In genomic region chr11:10392680-10393079, GRCh38 we compare ENCODE assay signal across 20 cellular contexts.
A peak's percentile ranks its signal among the peaks of the same experiment; 100 is the strongest.
DNase-seq lines count a peak whose midpoint lies in the region; ATAC-seq, FAIRE-seq and TF ChIP-seq lines count a peak whose summit lies in the region.
"Had no signal": no experiment of that assay in that cellular context is flagged by ENCODE, and none has a peak within 500 bp of the region (broad histone marks: within the 10 kb centered on the region; RNA-seq: fewer than 3 reads in every experiment).

No MANE protein-coding gene starts in this region.

- H3K36me3 ChIP-seq in HepG2 (replicated peaks in 1 of 2; ENCODE audit: control insufficient read depth in 1 of 2, insufficient read depth in 2 of 2, low read length in 2 of 2) (no peaks in the 10 kb centered on the region), right lobe of liver (no peaks in the 10 kb centered on the region), astrocyte (ENCODE audit: insufficient read depth, low read length) (no peaks in the 10 kb centered on the region), small intestine (ENCODE audit: control insufficient read depth in 2 of 2, insufficient read depth in 2 of 2, low read length in 2 of 2) (no peaks in the 10 kb centered on the region)
- H3K36me3 ChIP-seq: cardiac muscle cell, neutrophil, SJSA1 had no signal

- peaks cover 10% of the 10 kb centered on the region for H3K4me1 Mint-ChIP-seq in astrocyte (ENCODE audit: low read depth, unreplicated experiment)
- no peaks in the 10 kb centered on the region for H3K4me1 Mint-ChIP-seq in CD4-positive, alpha-beta T cell (ENCODE audit: low read depth)
- no peaks in the 10 kb centered on the region for H3K4me1 Mint-ChIP-seq in stimulated activated effector memory CD8-positive, alpha-beta T cell treated with anti-CD3 and anti-CD28 coated beads, Interleukin-12 subunit alpha, Interleukin-12 subunit beta, amount 100 ng/mL, for 72 hours
- H3K4me1 Mint-ChIP-seq in activated naive CD4-positive, alpha-beta T cell treated with anti-CD3 and anti-CD28 coated beads, Interleukin-2, amount 10 ng/mL, durations not matched to agents 7 days and 5 days, result no peaks in the 10 kb centered on the region
- H3K4me1 Mint-ChIP-seq: activated B cell treated with CpG ODN at 0.5 μM for 24 hours; activated naive CD8-positive, alpha-beta T cell treated with anti-CD3 and anti-CD28 coated beads for 36 hours had no signal

- POLR2A ChIA-PET in HepG2 (lab: Yijun Ruan, JAX), result no interaction called here
- POLR2A ChIA-PET in CD4-positive, alpha-beta T cell (lab: Charles Lee), result interaction anchor here (1.6 kb wide), 1 partner anchor 10 kb away, joined by 3 read pairs; no protein-coding TSS in a partner anchor

- no TSS peak for BruUV-seq in HepG2 (replicated peaks; lab: Mats Ljungman, UMichigan)

- no peaks in the 10 kb centered on the region for H4K20me1 ChIP-seq in HepG2 (ENCODE audit: insufficient read depth, low read length)
- H4K20me1 ChIP-seq in astrocyte (ENCODE audit: insufficient read depth, low read length), result no peaks in the 10 kb centered on the region

- H2AFZ ChIP-seq in HepG2 (ENCODE audit: low read length) (no peak overlapping the region), astrocyte (ENCODE audit: low read depth, low read length) (peak overlapping the region; percentile 28)

- 63% methylated on average over 6 of the region's 6 CpGs for WGBS in HepG2 (ENCODE audit: low lambda C conversion rate)
- WGBS in right lobe of liver (ENCODE audit: insufficient coverage, low coverage, low lambda C conversion rate, missing lambda C conversion rate), result 94% methylated on average over 5 of the region's 6 CpGs
- 81 to 88% (median 81%) methylated on average over 6 of the region's 6 CpGs for WGBS in small intestine, 3 donors

- no peaks in the 10 kb centered on the region for H3K36me3 Mint-ChIP-seq in astrocyte (ENCODE audit: low read depth, unreplicated experiment)
- H3K36me3 Mint-ChIP-seq in CD4-positive, alpha-beta T cell (ENCODE audit: low read depth), result no peaks in the 10 kb centered on the region
- no peaks in the 10 kb centered on the region for H3K36me3 Mint-ChIP-seq in stimulated activated effector memory CD8-positive, alpha-beta T cell treated with anti-CD3 and anti-CD28 coated beads, Interleukin-12 subunit alpha, Interleukin-12 subunit beta, amount 100 ng/mL, for 72 hours
- no peaks in the 10 kb centered on the region for H3K36me3 Mint-ChIP-seq in activated naive CD4-positive, alpha-beta T cell treated with anti-CD3 and anti-CD28 coated beads, Interleukin-2, amount 10 ng/mL, durations not matched to agents 7 days and 5 days
- H3K36me3 Mint-ChIP-seq: activated naive CD8-positive, alpha-beta T cell treated with anti-CD3 and anti-CD28 coated beads for 36 hours had no signal

- CTCF ChIA-PET in HepG2 (lab: Yijun Ruan, JAX; ENCODE audit: low intra/inter-chr PET ratio, low total read pairs), result no interaction called here
- CTCF ChIA-PET in CD4-positive, alpha-beta T cell (lab: Charles Lee), result no interaction called here
- CTCF ChIA-PET in activated naive CD4-positive, alpha-beta T cell treated with anti-CD3 and anti-CD28 coated beads, Interleukin-2, amount 10 ng/mL, durations not matched to agents 7 days and 5 days (lab: Charles Lee), result interaction anchor here (0.7 to 0.9 kb wide), 2 partner anchors 21 to 26 kb away, joined by 3 read pairs; no protein-coding TSS in a partner anchor

- H3K9ac ChIP-seq in HepG2 (ENCODE audit: insufficient read depth, low read depth, low read length) (no peak overlapping the region), astrocyte (ENCODE audit: low read length) (no peak overlapping the region)

- no peak for TF ChIP-seq RAD21 in HepG2 (CRISPR knock-in tag; IDR thresholded peaks at IDR 0.05)

- H3K4me2 ChIP-seq in HepG2 (ENCODE audit: low read depth, low read length), result no peak overlapping the region
- peak overlapping the region; percentile 60 for H3K4me2 ChIP-seq in astrocyte (ENCODE audit: low read length)

- H3K4me3 ChIP-seq in HepG2 (replicated peaks in 1 of 3; ENCODE audit: insufficient read depth in 1 of 3, low read depth in 2 of 3, low read length in 3 of 3), result no peak overlapping the region
- no peak overlapping the region for H3K4me3 ChIP-seq in right lobe of liver
- H3K4me3 ChIP-seq in astrocyte (ENCODE audit: insufficient read depth, low read depth, low read length), result peak overlapping the region; percentile 7
- no peak overlapping the region for H3K4me3 ChIP-seq in small intestine (ENCODE audit: low read depth in 1 of 2, low read length in 2 of 2)
- H3K4me3 ChIP-seq: cardiac muscle cell, mucosa of descending colon, SJSA1 had no signal

- intact Hi-C loops in HepG2 (cut with micrococcal nuclease; ENCODE audit: unreplicated experiment), result no loop called here
- intact Hi-C loops in right lobe of liver (cut with DNase I), result no loop called here
- intact Hi-C loops in CD4-positive, alpha-beta T cell (cut with DNase I, micrococcal nuclease), result no loop called here

- H3K27ac ChIP-seq in HepG2 (ENCODE audit: extremely low read length, insufficient read depth, low read length), result no peak overlapping the region
- no peak overlapping the region for H3K27ac ChIP-seq in right lobe of liver
- peak overlapping the region; percentile 61 for H3K27ac ChIP-seq in astrocyte (ENCODE audit: low read depth, low read length)
- H3K27ac ChIP-seq in CD4-positive, alpha-beta T cell (ENCODE audit: low read depth, low read length), result no peak overlapping the region
- H3K27ac ChIP-seq in small intestine (ENCODE audit: low read depth in 1 of 2, low read length in 1 of 2), result no peak overlapping the region
- H3K27ac ChIP-seq: cardiac muscle cell, neutrophil, SJSA1 had no signal

- H3K9me3 ChIP-seq in HepG2 (ENCODE audit: low read length) (no peaks in the 10 kb centered on the region), right lobe of liver (no peaks in the 10 kb centered on the region), astrocyte (ENCODE audit: insufficient read depth, low read depth, low read length) (no peaks in the 10 kb centered on the region), small intestine (ENCODE audit: control insufficient read depth, low read depth) (no peaks in the 10 kb centered on the region)
- no peaks in the 10 kb centered on the region for H3K9me3 ChIP-seq in CD4-positive, alpha-beta T cell (ENCODE audit: control insufficient read depth, low read length)
- H3K9me3 ChIP-seq: mucosa of descending colon, neutrophil, SJSA1 had no signal

- H3K4me3 Mint-ChIP-seq in astrocyte (ENCODE audit: unreplicated experiment), result no peak overlapping the region
- H3K4me3 Mint-ChIP-seq in CD4-positive, alpha-beta T cell, result no peak overlapping the region
- H3K4me3 Mint-ChIP-seq in stimulated activated effector memory CD8-positive, alpha-beta T cell treated with anti-CD3 and anti-CD28 coated beads, Interleukin-12 subunit alpha, Interleukin-12 subunit beta, amount 100 ng/mL, for 72 hours, result no peak overlapping the region
- no peak overlapping the region for H3K4me3 Mint-ChIP-seq in activated naive CD4-positive, alpha-beta T cell treated with anti-CD3 and anti-CD28 coated beads, Interleukin-2, amount 10 ng/mL, durations not matched to agents 7 days and 5 days
- H3K4me3 Mint-ChIP-seq: activated B cell treated with CpG ODN at 0.5 μM for 24 hours; activated naive CD8-positive, alpha-beta T cell treated with anti-CD3 and anti-CD28 coated beads for 36 hours had no signal

- no peak for TF ChIP-seq POLR2A in HepG2 (IDR thresholded peaks at IDR 0.05; ENCODE audit: insufficient read depth in 1 of 2, low read depth in 2 of 2, low read length in 2 of 2)
- no peak for TF ChIP-seq POLR2A in right lobe of liver (IDR thresholded peaks at IDR 0.05)

- DNase-seq in HepG2 (ENCODE audit: low spot score) (no peak), right lobe of liver (no peak), astrocyte (ENCODE audit: low read depth) (peak; percentile 87), foreskin melanocyte (peak; percentile 45), small intestine (no peak)
- no peak for DNase-seq in CD4-positive, alpha-beta T cell
- DNase-seq in stimulated activated effector memory CD8-positive, alpha-beta T cell treated with anti-CD3 and anti-CD28 coated beads, Interleukin-12 subunit alpha, Interleukin-12 subunit beta, amount 100 ng/mL, for 72 hours (ENCODE audit: low spot score in 2 of 2), result no peak
- DNase-seq in activated naive CD4-positive, alpha-beta T cell treated with anti-CD3 and anti-CD28 coated beads, Interleukin-2, amount 10 ng/mL, durations not matched to agents 7 days and 5 days, result no peak
- DNase-seq: activated B cell treated with CpG ODN at 0.5 μM for 24 hours; activated naive CD8-positive, alpha-beta T cell treated with anti-CD3 and anti-CD28 coated beads for 36 hours; left ventricle myocardium superior; mucosa of descending colon; NCI-H187; NCI-H226; stimulated activated naive CD8-positive, alpha-beta T cell treated with anti-CD3 and anti-CD28 coated beads, Interleukin-15, Interleukin-2, amounts not matched to agents 100 U/mL and 50 U/mL, for 24 hours; T-helper 2 cell had no signal

- peaks cover 17% of the 10 kb centered on the region for H3K27me3 Mint-ChIP-seq in astrocyte (ENCODE audit: low read depth, unreplicated experiment)
- peaks cover 33% of the 10 kb centered on the region for H3K27me3 Mint-ChIP-seq in CD4-positive, alpha-beta T cell
- peaks cover 53% of the 10 kb centered on the region for H3K27me3 Mint-ChIP-seq in activated naive CD4-positive, alpha-beta T cell treated with anti-CD3 and anti-CD28 coated beads, Interleukin-2, amount 10 ng/mL, durations not matched to agents 7 days and 5 days

- TF ChIP-seq CTCF in HepG2 (CRISPR knock-in tag; IDR thresholded peaks at IDR 0.05) (no peak), right lobe of liver (IDR thresholded peaks at IDR 0.05) (no peak), astrocyte (IDR thresholded peaks at IDR 0.05; ENCODE audit: insufficient read depth, low read depth, low read length) (no peak)
- no peak for TF ChIP-seq CTCF in CD4-positive, alpha-beta T cell (IDR thresholded peaks at IDR 0.05)

- no peak for TF ChIP-seq EP300 in HepG2 (IDR thresholded peaks at IDR 0.05; ENCODE audit: low read depth in 2 of 2, low read length in 2 of 2)
- TF ChIP-seq EP300 in HepG2 (CRISPR knock-in tag; IDR thresholded peaks at IDR 0.05; ENCODE audit: borderline replicate concordance), result no peak

- peaks cover 17% of the 10 kb centered on the region for H3K9me3 Mint-ChIP-seq in astrocyte (ENCODE audit: unreplicated experiment)
- H3K9me3 Mint-ChIP-seq in CD4-positive, alpha-beta T cell, result no peaks in the 10 kb centered on the region
- H3K9me3 Mint-ChIP-seq in stimulated activated effector memory CD8-positive, alpha-beta T cell treated with anti-CD3 and anti-CD28 coated beads, Interleukin-12 subunit alpha, Interleukin-12 subunit beta, amount 100 ng/mL, for 72 hours, result no peaks in the 10 kb centered on the region
- no peaks in the 10 kb centered on the region for H3K9me3 Mint-ChIP-seq in activated naive CD4-positive, alpha-beta T cell treated with anti-CD3 and anti-CD28 coated beads, Interleukin-2, amount 10 ng/mL, durations not matched to agents 7 days and 5 days
- H3K9me3 Mint-ChIP-seq: activated B cell treated with CpG ODN at 0.5 μM for 24 hours; activated naive CD8-positive, alpha-beta T cell treated with anti-CD3 and anti-CD28 coated beads for 36 hours had no signal

- in situ Hi-C loops in HepG2 (cut with HindIII; ENCODE audit: extremely low pct_ligation_motif_present, low pct_unique_long_range_greater_than_20kb), result no loop called here

- ATAC-seq in HepG2 (no peak), right lobe of liver (no peak)
- ATAC-seq in CD4-positive, alpha-beta T cell (ENCODE audit: poor library complexity), result no peak
- ATAC-seq in stimulated activated effector memory CD8-positive, alpha-beta T cell treated with anti-CD3 and anti-CD28 coated beads, Interleukin-12 subunit alpha, Interleukin-12 subunit beta, amount 100 ng/mL, for 72 hours, result no peak
- ATAC-seq: left ventricle myocardium superior; mucosa of descending colon; stimulated activated naive CD8-positive, alpha-beta T cell treated with anti-CD3 and anti-CD28 coated beads, Interleukin-15, Interleukin-2, amounts not matched to agents 100 U/mL and 50 U/mL, for 24 hours had no signal

- H3K27me3 ChIP-seq in HepG2 (ENCODE audit: control insufficient read depth in 1 of 2, insufficient read depth in 2 of 2, low read length in 2 of 2) (peaks cover 0 to 37% of the 10 kb centered on the region in 2 experiments; a peak in 3 of 5 replicates), right lobe of liver (no peaks in the 10 kb centered on the region), astrocyte (ENCODE audit: insufficient read depth, low read length) (peaks cover 2% of the 10 kb centered on the region), small intestine (ENCODE audit: control insufficient read depth in 2 of 2, insufficient read depth in 2 of 2, low read length in 2 of 2) (no peaks in the 10 kb centered on the region)
- no peaks in the 10 kb centered on the region for H3K27me3 ChIP-seq in CD4-positive, alpha-beta T cell (ENCODE audit: control insufficient read depth, insufficient read depth, low read length)
- H3K27me3 ChIP-seq: cardiac muscle cell, SJSA1 had no signal

- peaks cover 11% of the 10 kb centered on the region for H3K4me1 ChIP-seq in HepG2 (ENCODE audit: insufficient read depth, low read length)
- peaks cover 0 to 9% (median 3%) of the 10 kb centered on the region in 4 donors for H3K4me1 ChIP-seq in right lobe of liver
- H3K4me1 ChIP-seq in astrocyte (ENCODE audit: insufficient read depth, low read length), result peaks cover 30% of the 10 kb centered on the region
- peaks cover 0 to 3% of the 10 kb centered on the region in 2 donors for H3K4me1 ChIP-seq in small intestine (ENCODE audit: control insufficient read depth in 2 of 2, insufficient read depth in 1 of 2, low read depth in 1 of 2, low read length in 1 of 2)
- H3K4me1 ChIP-seq: SJSA1 had no signal

- no peak overlapping the region for H3K27ac Mint-ChIP-seq in astrocyte (ENCODE audit: unreplicated experiment)
- H3K27ac Mint-ChIP-seq in CD4-positive, alpha-beta T cell, result no peak overlapping the region
- no peak overlapping the region for H3K27ac Mint-ChIP-seq in stimulated activated effector memory CD8-positive, alpha-beta T cell treated with anti-CD3 and anti-CD28 coated beads, Interleukin-12 subunit alpha, Interleukin-12 subunit beta, amount 100 ng/mL, for 72 hours
- no peak overlapping the region for H3K27ac Mint-ChIP-seq in activated naive CD4-positive, alpha-beta T cell treated with anti-CD3 and anti-CD28 coated beads, Interleukin-2, amount 10 ng/mL, durations not matched to agents 7 days and 5 days
- H3K27ac Mint-ChIP-seq: activated B cell treated with CpG ODN at 0.5 μM for 24 hours; activated naive CD8-positive, alpha-beta T cell treated with anti-CD3 and anti-CD28 coated beads for 36 hours had no signal

- FAIRE-seq in HepG2 (lab: Jason Lieb, UNC), result no peak
- no peak for FAIRE-seq in astrocyte (lab: Jason Lieb, UNC)
- FAIRE-seq in small intestine (lab: Jason Lieb, UNC), result no peak
- FAIRE-seq: A204.1 had no signal

- H3K79me2 ChIP-seq in HepG2 (ENCODE audit: insufficient read depth, low read length) (no peaks in the 10 kb centered on the region), astrocyte (ENCODE audit: insufficient read depth, low read length) (no peaks in the 10 kb centered on the region)

Comparison
In these comparisons a context has a peak if more than half of its experiments do, and no peak if none do; other contexts are left out.
1. DNase-seq: peak in astrocyte (single experiment) and foreskin melanocyte (single experiment); none in HepG2 (single experiment), right lobe of liver (0 of 3), CD4-positive, alpha-beta T cell (0 of 10), stimulated activated effector memory CD8-positive, alpha-beta T cell treated with anti-CD3 and anti-CD28 coated beads, Interleukin-12 subunit alpha, Interleukin-12 subunit beta, amount 100 ng/mL, for 72 hours (0 of 2), activated naive CD4-positive, alpha-beta T cell treated with anti-CD3 and anti-CD28 coated beads, Interleukin-2, amount 10 ng/mL, durations not matched to agents 7 days and 5 days (single experiment) and small intestine (single experiment).